8 cellular contexts compared by ENCODE assay signal in the genomic region with DNA sequence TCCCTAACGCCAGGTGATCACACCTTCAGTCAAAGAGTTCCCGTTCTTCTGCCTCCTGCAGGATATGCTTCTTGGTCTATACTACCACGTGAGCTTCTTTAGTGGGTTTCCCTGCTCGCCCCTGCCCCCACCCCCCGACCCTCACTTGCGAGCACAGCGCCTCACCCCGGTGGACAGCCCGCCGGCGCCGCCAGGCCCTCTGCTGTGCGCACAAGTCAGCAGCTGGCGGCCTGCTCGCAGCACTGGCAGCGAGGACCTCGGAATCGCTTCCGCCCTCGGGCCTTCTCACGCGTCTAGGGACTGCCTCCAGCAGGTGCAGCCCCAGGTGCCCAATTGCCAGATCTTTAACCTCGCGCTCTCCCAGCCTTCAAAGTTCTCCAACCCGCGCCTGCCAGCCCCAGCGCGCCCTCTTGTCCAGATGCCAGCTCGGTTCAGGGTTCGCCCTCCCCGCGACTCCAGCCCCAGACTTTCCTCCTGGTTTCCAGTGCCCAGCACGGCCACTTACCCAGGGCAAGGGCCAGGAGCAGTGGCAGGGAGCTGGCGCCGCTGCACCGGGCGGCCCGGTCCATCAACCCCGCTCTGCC. TPM values are rescaled to one million over a fixed set of nuclear protein-coding genes. Genes with fewer than 3 reads are reported as not detected.
DNase-seq lines count a peak whose midpoint lies in the region; ATAC-seq, FAIRE-seq and TF ChIP-seq lines count a peak whose summit lies in the region.

No MANE protein-coding gene starts in this region.

- no peaks in the 10 kb centered on the region for H3K27me3 ChIP-seq in bronchial epithelial cell (ENCODE audit: control insufficient read depth, insufficient read depth, low read length)
- peaks cover 0 to 2% (median 0%) of the 10 kb centered on the region in 5 donors for H3K27me3 ChIP-seq in subcutaneous abdominal adipose tissue (ENCODE audit: control insufficient read depth in 5 of 5, insufficient read depth in 4 of 5, low read length in 5 of 5)

- TF ChIP-seq CTCF in AG04449 (IDR thresholded peaks at IDR 0.05; ENCODE audit: insufficient read depth, low read length, missing control alignments) (no peak), bronchial epithelial cell (IDR thresholded peaks at IDR 0.05; ENCODE audit: insufficient read depth, low read length, severe bottlenecking) (peak; percentile 74)

- POLR2A ChIA-PET in AG04449 (lab: Yijun Ruan, JAX): interaction anchor here (0.5 kb wide), 1 partner anchor 9 kb away, joined by 3 read pairs; no protein-coding TSS in a partner anchor

- no peak for DNase-seq in AG04449 (ENCODE audit: low read depth, low spot score)
- DNase-seq in NCI-H510A (lab: John Stamatoyannopoulos, UW): peak; percentile 90
- peak; percentile 46 for DNase-seq in bronchial epithelial cell (ENCODE audit: low read depth)
- DNase-seq in kidney tubule cell (ENCODE audit: low spot score): peak; percentile 81
- DNase-seq in activated effector memory CD4-positive, alpha-beta T cell treated with Interleukin-2 at 50 U/mL for 16 hours: no peak

- H3K9me3 ChIP-seq in subcutaneous abdominal adipose tissue (ENCODE audit: control insufficient read depth in 5 of 5, low read length in 5 of 5): no peaks in the 10 kb centered on the region

- no peak for FAIRE-seq in bronchial epithelial cell (lab: Jason Lieb, UNC)

- ATAC-seq in GM19351 (IDR thresholded peaks at IDR 0.05; ENCODE audit: unreplicated experiment) (peak; percentile 50), HG03442 (IDR thresholded peaks at IDR 0.05; ENCODE audit: unreplicated experiment) (no peak)

- H3K27ac ChIP-seq in subcutaneous abdominal adipose tissue (ENCODE audit: low read depth, low read length): peak overlapping the region; percentile 55

- H3K36me3 ChIP-seq in bronchial epithelial cell (ENCODE audit: control insufficient read depth, insufficient read depth, low read length) (no peaks in the 10 kb centered on the region), subcutaneous abdominal adipose tissue (ENCODE audit: control insufficient read depth in 5 of 5, insufficient read depth in 5 of 5, low read length in 5 of 5) (no peaks in the 10 kb centered on the region)

- CTCF ChIA-PET in AG04449 (lab: Yijun Ruan, JAX): interaction anchor here (0.9 kb wide), 1 partner anchor 10 kb away, joined by 3 read pairs; no protein-coding TSS in a partner anchor

- H3K4me1 ChIP-seq in subcutaneous abdominal adipose tissue (ENCODE audit: control insufficient read depth in 5 of 5, insufficient read depth in 5 of 5, low read length in 5 of 5): peaks cover 0 to 17% (median 17%) of the 10 kb centered on the region in 5 donors

- peak overlapping the region in 4 of 5 donors; percentile 57 to 82 (median 74) for H3K9ac ChIP-seq in subcutaneous abdominal adipose tissue (ENCODE audit: low read length in 5 of 5)

- H3K4me3 ChIP-seq in AG04449 (ENCODE audit: low read depth, low read length): peak overlapping the region; percentile 44
- H3K4me3 ChIP-seq in bronchial epithelial cell (ENCODE audit: low read depth, low read length): peak overlapping the region; percentile 77
- H3K4me3 ChIP-seq in subcutaneous abdominal adipose tissue (ENCODE audit: low read depth in 1 of 5, low read length in 5 of 5): peak overlapping the region; percentile 65 to 79 (median 70)

RNA-seq across cellular contexts. Expression of a gene that starts 0.5 kb away (rescaled TPM):
- total RNA-seq in bronchial epithelial cell: 1.1 and 2.4 TPM in 2 replicates

Comparison
In these comparisons a context has a peak if more than half of its experiments do, and no peak if none do; other contexts are left out.
1. DNase-seq: peak in NCI-H510A (single experiment), bronchial epithelial cell (single experiment) and kidney tubule cell (single experiment); none in AG04449 (single experiment) and activated effector memory CD4-positive, alpha-beta T cell treated with Interleukin-2 at 50 U/mL for 16 hours (single experiment).
2. Peak in every context shown above with its lines, with median percentiles within 50 percentile points of each other: H3K4me3 ChIP-seq.